Comparison of ENCODE assay signal across 14 cellular contexts in genomic region chr9:93039976-93040375, GRCh38.
"Had no signal": no experiment of that assay in that cellular context is flagged by ENCODE, and none has a peak within 500 bp of the region (broad histone marks: within the 10 kb centered on the region; RNA-seq: fewer than 3 reads in every experiment).

No MANE protein-coding gene starts in this region.

- H3K27me3 ChIP-seq: colonic mucosa, gastrocnemius medialis, left lung, pancreas had no signal

- H3K9me3 ChIP-seq: colonic mucosa, gastrocnemius medialis, left lung, pancreas had no signal

- H3K27ac ChIP-seq: colonic mucosa, epithelial cell of prostate, gastrocnemius medialis, left lung, pancreas, SK-N-MC had no signal

- H3K27me3 Mint-ChIP-seq: activated CD4-positive, alpha-beta memory T cell treated with anti-CD3 and anti-CD28 coated beads for 36 hours had no signal

- H3K4me3 Mint-ChIP-seq: activated CD4-positive, alpha-beta memory T cell treated with anti-CD3 and anti-CD28 coated beads for 36 hours had no signal

- DNase-seq: activated CD4-positive, alpha-beta memory T cell treated with anti-CD3 and anti-CD28 coated beads for 36 hours; activated CD4-positive, CD25-positive, alpha-beta regulatory T cell treated with anti-CD3 and anti-CD28 coated beads, Interleukin-2, amount 50 U/mL, for 72 hours; colonic mucosa; effector CD8-positive, alpha-beta T cell; gastrocnemius medialis; islet precursor cell; mesenchymal stem cell; pancreas; stimulated activated CD4-positive, alpha-beta T cell treated with anti-CD3 and anti-CD28 coated beads, Interleukin-12 subunit alpha, Interleukin-12 subunit beta, amount 100 ng/mL, for 4 hours; T-helper 1 cell had no signal

- H3K27ac Mint-ChIP-seq: activated CD4-positive, alpha-beta memory T cell treated with anti-CD3 and anti-CD28 coated beads for 36 hours; activated T-helper 2 cell treated with anti-CD3 and anti-CD28 coated beads, Interferon-gamma antibody, Interleukin-2, Interleukin-4, amounts not matched to agents 10 μg/mL and 5 μg/mL and 100 μg/mL, durations not matched to agents 14 hours and 24 hours and 36 hours had no signal

- H3K9me3 Mint-ChIP-seq: activated CD4-positive, alpha-beta memory T cell treated with anti-CD3 and anti-CD28 coated beads for 36 hours; activated T-helper 2 cell treated with anti-CD3 and anti-CD28 coated beads, Interferon-gamma antibody, Interleukin-2, Interleukin-4, amounts not matched to agents 10 μg/mL and 5 μg/mL and 100 μg/mL, durations not matched to agents 14 hours and 24 hours and 36 hours had no signal

- ATAC-seq: gastrocnemius medialis, left lung, pancreas had no signal
